ENCODE assay signal across 9 cellular contexts in the genomic region with DNA sequence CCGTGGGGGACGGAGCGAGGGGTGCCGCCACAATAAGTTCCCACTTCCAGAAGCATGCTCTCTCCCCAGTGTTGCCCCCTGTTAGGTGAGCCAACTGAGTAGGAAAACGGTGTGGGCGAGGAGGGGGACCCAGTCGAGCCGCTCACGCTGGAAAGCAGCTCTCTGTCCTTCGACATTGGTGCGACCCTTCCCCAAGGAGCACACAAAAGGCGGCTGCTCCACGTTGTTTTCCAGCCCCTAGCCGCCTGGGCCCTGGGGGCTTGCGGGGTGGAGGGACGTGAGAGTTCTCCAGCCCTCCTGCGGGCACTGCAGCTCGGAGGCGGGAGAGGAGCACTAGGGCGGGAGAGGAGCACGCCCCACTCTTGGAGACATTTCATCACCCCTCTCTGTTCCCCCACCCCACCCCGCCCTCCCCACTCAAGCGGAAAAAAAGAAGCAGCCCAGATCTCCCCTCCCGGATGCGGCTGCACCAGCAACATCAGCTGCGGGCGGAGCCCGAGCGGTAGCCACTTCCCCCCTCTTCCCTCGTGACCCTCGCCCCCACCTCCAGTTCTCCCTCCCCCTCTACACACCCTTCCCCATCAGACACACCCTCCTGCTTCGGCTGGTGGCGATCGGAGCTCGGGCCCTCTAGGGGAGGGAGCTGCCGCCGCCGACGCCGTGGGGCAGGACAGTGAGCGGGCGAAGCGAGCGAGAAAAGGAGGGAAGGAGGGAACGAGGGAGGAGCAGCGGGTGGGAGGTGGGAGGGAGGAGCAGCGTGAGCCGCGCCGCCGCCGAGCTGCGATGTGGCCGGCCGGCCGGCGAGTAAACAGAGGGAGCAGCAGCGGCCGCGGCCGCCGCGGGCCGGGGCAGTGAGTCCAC. TPM values are rescaled to one million over a fixed set of nuclear protein-coding genes. Genes with fewer than 3 reads are reported as not detected.
DNase-seq lines count a peak whose midpoint lies in the region; ATAC-seq and TF ChIP-seq lines count a peak whose summit lies in the region.
"Had no signal": no experiment of that assay in that cellular context is flagged by ENCODE, and none has a peak within 500 bp of the region (broad histone marks: within the 10 kb centered on the region; RNA-seq: fewer than 3 reads in every experiment).

Gene DOCK11, plus strand, starts transcription at position 755 of the 861 bp plus-strand sequence. CDS start 157 bp downstream, outside the sequence.

- peaks cover 29% of the 10 kb centered on the region for H3K4me1 Mint-ChIP-seq in CD14-positive monocyte

- peak; percentile 87 for DNase-seq in CD14-positive monocyte (ENCODE audit: low spot score)
- DNase-seq in activated CD8-positive, alpha-beta memory T cell treated with anti-CD3 and anti-CD28 coated beads, Interleukin-2, amount 50 U/mL, for 4 hours = peak; percentile 76
- DNase-seq in epidermal melanocyte (ENCODE audit: insufficient read length, low spot score) = peak; percentile 18
- DNase-seq in stimulated activated CD8-positive, alpha-beta memory T cell treated with anti-CD3 and anti-CD28 coated beads, Interleukin-2, amount 100 ng/mL, for 1 hour (ENCODE audit: low read depth in 2 of 2) = peak; percentile 58 to 72

- H3K9me3 ChIP-seq in OCI-LY1 (ENCODE audit: low read length) = no peaks in the 10 kb centered on the region
- no peaks in the 10 kb centered on the region for H3K9me3 ChIP-seq in mononuclear cell (ENCODE audit: low read depth, low read length)

- peaks cover 6 to 10% of the 10 kb centered on the region in 2 donors for H3K36me3 Mint-ChIP-seq in CD14-positive monocyte

- H3K4me3 Mint-ChIP-seq in CD14-positive monocyte = peak within 1 kb of the TSS; percentile 98

- TF ChIP-seq CTCF in CD14-positive monocyte (IDR thresholded peaks at IDR 0.05) (no peak), OCI-LY1 (IDR thresholded peaks at IDR 0.05; ENCODE audit: low read length) (no peak)

- ATAC-seq in GM19351 (IDR thresholded peaks at IDR 0.05; ENCODE audit: unreplicated experiment) (peak; percentile 69), HG03520 (IDR thresholded peaks at IDR 0.05; ENCODE audit: unreplicated experiment) (peak; percentile 43)

- H3K27ac Mint-ChIP-seq in CD14-positive monocyte = peak within 1 kb of the TSS; percentile 93 to 98 (median 96)

- peak within 1 kb of the TSS; percentile 86 for H3K27ac ChIP-seq in OCI-LY1 (ENCODE audit: low read depth, low read length, poor library complexity, severe bottlenecking)
- H3K27ac ChIP-seq: epithelial cell of prostate had no signal

- no peaks in the 10 kb centered on the region for H3K27me3 ChIP-seq in OCI-LY1 (ENCODE audit: insufficient read depth, low read length)
- no peaks in the 10 kb centered on the region for H3K27me3 ChIP-seq in mononuclear cell (ENCODE audit: insufficient read depth, low read length)

- no peaks in the 10 kb centered on the region for H3K9me2 ChIP-seq in OCI-LY1 (ENCODE audit: low read depth, low read length)

- H4K20me1 ChIP-seq in OCI-LY1 (ENCODE audit: insufficient read depth, low read length) = no peaks in the 10 kb centered on the region

- intact Hi-C loops in CD14-positive monocyte (cut with micrococcal nuclease) = loop anchor here (5.0 to 10.0 kb wide), 2 partner anchors 42 to 60 kb away; no protein-coding TSS in a partner anchor

- peaks cover 6% of the 10 kb centered on the region for H3K79me2 ChIP-seq in OCI-LY1 (ENCODE audit: insufficient read depth, low read length)

- H3K36me3 ChIP-seq in OCI-LY1 (ENCODE audit: insufficient read depth, low read length) = no peaks in the 10 kb centered on the region

- H3K4me2 ChIP-seq in OCI-LY1 (ENCODE audit: low read length) = peak within 1 kb of the TSS; percentile 94

- H2AFZ ChIP-seq in OCI-LY1 (ENCODE audit: low read length) = no peak within 1 kb of the TSS

- peaks cover 0 to 18% (median 1%) of the 10 kb centered on the region in 7 donors for H3K9me3 Mint-ChIP-seq in CD14-positive monocyte

- H3K4me3 ChIP-seq in OCI-LY1 (ENCODE audit: low read depth, low read length, poor library complexity, severe bottlenecking) (peak within 1 kb of the TSS; percentile 94), mononuclear cell (ENCODE audit: low read length) (peak within 1 kb of the TSS; percentile 75)

- peaks cover 23% of the 10 kb centered on the region for H3K4me1 ChIP-seq in OCI-LY1 (ENCODE audit: insufficient read depth, low read length, severe bottlenecking)
- H3K4me1 ChIP-seq in mononuclear cell (ENCODE audit: insufficient read depth, low read length) = peaks cover 34% of the 10 kb centered on the region

- peak within 1 kb of the TSS; percentile 97 for H3K9ac ChIP-seq in OCI-LY1 (ENCODE audit: low read length)

- H3F3A ChIP-seq in OCI-LY1 (ENCODE audit: insufficient read depth, low read length) = 0 out of 2 replicates have a peak, but pooled peaks cover 3% of the 10 kb centered on the region

- peaks cover 0 to 2% (median 1%) of the 10 kb centered on the region in 3 donors for H3K27me3 Mint-ChIP-seq in CD14-positive monocyte (ENCODE audit: low read depth in 3 of 3)

RNA-seq across cellular contexts. Expression of gene DOCK11, which starts in this region (rescaled TPM):
- polyA plus RNA-seq in CD14-positive monocyte = 10 to 100 TPM; 20.8 to 39.7 TPM
- 78.7 TPM for total RNA-seq in mononuclear cell

Comparison
In these comparisons a context has a peak if more than half of its experiments do, and no peak if none do; other contexts are left out.
1. Peak in every context shown above with its lines: DNase-seq, ATAC-seq, H3K4me3 ChIP-seq and H3K27ac ChIP-seq.
2. DNase-seq: peak in every context shown above with its lines; median percentile 87 in CD14-positive monocyte; 76 in activated CD8-positive, alpha-beta memory T cell treated with anti-CD3 and anti-CD28 coated beads, Interleukin-2, amount 50 U/mL, for 4 hours; 65 in stimulated activated CD8-positive, alpha-beta memory T cell treated with anti-CD3 and anti-CD28 coated beads, Interleukin-2, amount 100 ng/mL, for 1 hour; 18 in epidermal melanocyte.